9 cellular contexts compared by ENCODE assay signal in genomic region chr11:68269414-68270081, GRCh38. TPM values are rescaled to one million over a fixed set of nuclear protein-coding genes. Genes with fewer than 3 reads are reported as not detected.
DNase-seq lines count a peak whose midpoint lies in the region; ATAC-seq and TF ChIP-seq lines count a peak whose summit lies in the region.
"Had no signal": no experiment of that assay in that cellular context is flagged by ENCODE, and none has a peak within 500 bp of the region (broad histone marks: within the 10 kb centered on the region; RNA-seq: fewer than 3 reads in every experiment).

No MANE protein-coding gene starts in this region.

- H3K36me3 Mint-ChIP-seq in natural killer cell treated with Interleukin-12 subunit alpha and Interleukin-12 subunit beta and Interleukin-15 and Interleukin-18, amount 100 ng/mL, for 72 hours, result peaks cover 8% of the 10 kb centered on the region

- peaks cover 29 to 41% of the 10 kb centered on the region in 2 donors for H3K4me1 Mint-ChIP-seq in natural killer cell treated with Interleukin-12 subunit alpha and Interleukin-12 subunit beta and Interleukin-15 and Interleukin-18, amount 100 ng/mL, for 72 hours (ENCODE audit: low read depth in 2 of 2)

- no peak overlapping the region for H3K9ac ChIP-seq in KMS-11

- H3K4me1 ChIP-seq in KMS-11 (ENCODE audit: low read depth, poor library complexity, severe bottlenecking), result peaks cover 71% of the 10 kb centered on the region

- H3K27me3 ChIP-seq in KMS-11 (ENCODE audit: insufficient read depth, low read depth), result no peaks in the 10 kb centered on the region

- H3K9me3 Mint-ChIP-seq in natural killer cell treated with Interleukin-12 subunit alpha and Interleukin-12 subunit beta and Interleukin-15 and Interleukin-18, amount 100 ng/mL, for 72 hours, result no peaks in the 10 kb centered on the region

- H3K4me3 Mint-ChIP-seq in natural killer cell treated with Interleukin-12 subunit alpha and Interleukin-12 subunit beta and Interleukin-15 and Interleukin-18, amount 100 ng/mL, for 72 hours, result peak overlapping the region; percentile 75

- H3K27ac Mint-ChIP-seq in natural killer cell treated with Interleukin-12 subunit alpha and Interleukin-12 subunit beta and Interleukin-15 and Interleukin-18, amount 100 ng/mL, for 72 hours, result peak overlapping the region in 1 of 2 donors; percentile 52

- H3K79me2 ChIP-seq in KMS-11 (ENCODE audit: insufficient read depth, low read depth), result peaks cover 52% of the 10 kb centered on the region

- H2AFZ ChIP-seq in KMS-11 (ENCODE audit: low read depth), result no peak overlapping the region

- H3K27ac ChIP-seq in KMS-11, result no peak overlapping the region

- ATAC-seq in natural killer cell treated with Interleukin-12 subunit alpha and Interleukin-12 subunit beta and Interleukin-15 and Interleukin-18, amount 100 ng/mL, for 72 hours, result no peak
- ATAC-seq in GM18498 (IDR thresholded peaks at IDR 0.05; ENCODE audit: unreplicated experiment), result no peak

- no peak for TF ChIP-seq CTCF in AG10803 (conservative IDR thresholded peaks at IDR 0.05; ENCODE audit: low read length)
- no peak for TF ChIP-seq CTCF in KMS-11 (conservative IDR thresholded peaks at IDR 0.05; ENCODE audit: low read depth, low read length)
- no peak for TF ChIP-seq CTCF in choroid plexus epithelial cell (conservative IDR thresholded peaks at IDR 0.05; ENCODE audit: low read depth, low read length)

- DNase-seq in AG10803 (ENCODE audit: low read depth) (peak; percentile 74), choroid plexus epithelial cell (ENCODE audit: low read depth) (peak; percentile 86), KBM-7 (no peak), superior temporal gyrus (ENCODE audit: extremely low spot score) (no peak), NCI-H82 treated with DMSO at 0.1 percent for 48 hours (lab: John Stamatoyannopoulos, UW; ENCODE audit: unreplicated experiment) (no peak)
- no peak for DNase-seq in natural killer cell treated with Interleukin-12 subunit alpha and Interleukin-12 subunit beta and Interleukin-15 and Interleukin-18, amount 100 ng/mL, for 72 hours (ENCODE audit: low spot score)
- DNase-seq: NCI-H510A treated with DMSO at 0.1 percent for 48 hours had no signal

- peak overlapping the region; percentile 26; the same call in 1 of the 2 replicates for H3K4me2 ChIP-seq in KMS-11

- in situ Hi-C loops in KBM-7 (cut with MboI; ENCODE audit: low pct_unique_long_range_greater_than_20kb, low sequenced_read_pairs), result no loop called here

- no peaks in the 10 kb centered on the region for H3K27me3 Mint-ChIP-seq in natural killer cell treated with Interleukin-12 subunit alpha and Interleukin-12 subunit beta and Interleukin-15 and Interleukin-18, amount 100 ng/mL, for 72 hours

- H3K4me3 ChIP-seq in AG10803 (ENCODE audit: low read length) (peak overlapping the region; percentile 96), KMS-11 (IDR thresholded peaks at IDR 0.05; ENCODE audit: insufficient read depth, low read depth, low read length) (no peak overlapping the region), choroid plexus epithelial cell (ENCODE audit: low read depth, low read length) (no peak overlapping the region)

- H3K36me3 ChIP-seq in KMS-11 (ENCODE audit: insufficient read depth), result no peaks in the 10 kb centered on the region

- no peaks in the 10 kb centered on the region for H4K20me1 ChIP-seq in KMS-11 (ENCODE audit: insufficient read depth)

RNA-seq across cellular contexts. Expression of gene C11orf24, which starts 2.2 kb away (rescaled TPM):
- 10 to 100 TPM; 43.0 to 64.8 TPM for total RNA-seq in natural killer cell treated with Interleukin-12 subunit alpha and Interleukin-12 subunit beta and Interleukin-15 and Interleukin-18, amount 100 ng/mL, for 72 hours

RNA-seq across cellular contexts. Expression of gene LRP5, which starts 42.8 kb away (rescaled TPM):
- total RNA-seq in natural killer cell treated with Interleukin-12 subunit alpha and Interleukin-12 subunit beta and Interleukin-15 and Interleukin-18, amount 100 ng/mL, for 72 hours, result 1 to 10 TPM in 1 of 2 donors, under 1 TPM in 1; 0.93 to 2.1 TPM

RNA-seq across cellular contexts. Expression of gene KMT5B, which starts 56.5 kb away (rescaled TPM):
- 10 to 100 TPM; 30.6 to 34.4 TPM for total RNA-seq in natural killer cell treated with Interleukin-12 subunit alpha and Interleukin-12 subunit beta and Interleukin-15 and Interleukin-18, amount 100 ng/mL, for 72 hours

Comparison
In these comparisons a context has a peak if more than half of its experiments do, and no peak if none do; other contexts are left out.
1. DNase-seq: peak in AG10803 (single experiment) and choroid plexus epithelial cell (single experiment); none in natural killer cell treated with Interleukin-12 subunit alpha and Interleukin-12 subunit beta and Interleukin-15 and Interleukin-18, amount 100 ng/mL, for 72 hours (single experiment), KBM-7 (single experiment), superior temporal gyrus (single experiment) and NCI-H82 treated with DMSO at 0.1 percent for 48 hours (single experiment).